7 cellular contexts compared by ENCODE assay signal in the genomic region with DNA sequence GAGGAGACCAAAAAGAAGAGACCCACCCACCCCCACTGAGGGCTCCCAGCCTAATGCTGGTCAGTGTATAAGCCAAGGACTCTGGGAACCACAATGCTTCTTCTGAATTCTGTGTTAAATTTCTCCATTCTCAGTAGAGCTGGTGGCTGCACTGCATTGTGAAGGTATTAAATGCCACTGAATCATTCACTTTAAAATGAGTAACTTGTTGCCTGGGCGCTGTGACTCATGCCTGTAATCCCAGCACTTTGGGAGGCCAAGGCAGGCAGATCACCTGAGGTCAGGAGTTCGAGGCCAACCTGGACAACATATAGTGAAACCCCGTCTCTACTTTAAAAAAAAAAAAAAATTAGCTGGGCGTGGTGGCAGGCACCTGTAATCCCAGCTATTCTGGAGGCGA. TPM values are rescaled to one million over a fixed set of nuclear protein-coding genes. Genes with fewer than 3 reads are reported as not detected.
"Had no signal": no experiment of that assay in that cellular context is flagged by ENCODE, and none has a peak within 500 bp of the region (broad histone marks: within the 10 kb centered on the region; RNA-seq: fewer than 3 reads in every experiment).

No MANE protein-coding gene starts in this region.

RNA-seq across cellular contexts. Expression of gene ITIH5, which starts 13.3 kb away (rescaled TPM):
- total RNA-seq: activated CD8-positive, alpha-beta T cell treated with anti-CD3 and anti-CD28 coated beads, Interleukin-2, amount 10 ng/mL, durations not matched to agents 7 days and 5 days; activated naive CD4-positive, alpha-beta T cell treated with anti-CD3 and anti-CD28 coated beads for 36 hours; OCI-LY7 had no signal

RNA-seq across cellular contexts. Expression of gene ITIH2, which starts 23.0 kb away (rescaled TPM):
- total RNA-seq: activated CD8-positive, alpha-beta T cell treated with anti-CD3 and anti-CD28 coated beads, Interleukin-2, amount 10 ng/mL, durations not matched to agents 7 days and 5 days; activated naive CD4-positive, alpha-beta T cell treated with anti-CD3 and anti-CD28 coated beads for 36 hours; activated naive CD4-positive, alpha-beta T cell treated with anti-CD3 and anti-CD28 coated beads, Interleukin-2, amount 50 U/mL, for 72 hours; OCI-LY7; RPMI7951; SJSA1 had no signal
- polyA plus RNA-seq: SK-N-SH had no signal
